Comparison of ENCODE assay signal across 25 cellular contexts in the genomic region with DNA sequence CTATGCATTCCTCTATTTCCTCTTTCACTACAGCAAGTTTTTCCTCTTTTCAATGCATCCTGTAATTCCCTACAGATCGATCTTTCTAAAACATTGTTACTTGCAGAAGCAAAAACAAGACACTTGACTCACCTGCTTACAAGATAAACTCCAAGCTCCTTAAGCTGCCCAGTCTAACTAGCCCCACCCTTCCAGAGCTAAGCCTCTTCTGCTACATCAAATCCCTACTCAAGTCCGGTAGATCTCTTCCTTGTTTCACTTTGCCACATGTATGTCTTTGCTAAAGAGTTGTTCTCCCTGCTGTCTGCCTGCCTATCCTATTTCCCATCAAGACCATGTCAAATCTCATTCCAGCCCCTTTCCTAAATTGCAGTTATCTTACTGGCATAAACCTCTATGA.
DNase-seq lines count a peak whose midpoint lies in the region; ATAC-seq and TF ChIP-seq lines count a peak whose summit lies in the region.
"Had no signal": no experiment of that assay in that cellular context is flagged by ENCODE, and none has a peak within 500 bp of the region (broad histone marks: within the 10 kb centered on the region; RNA-seq: fewer than 3 reads in every experiment).

No MANE protein-coding gene starts in this region.

- no peak overlapping the region for H3K27ac ChIP-seq in epithelial cell of prostate
- H3K27ac ChIP-seq in prostate gland = no peak overlapping the region
- H3K27ac ChIP-seq: body of pancreas, right lobe of liver, upper lobe of right lung had no signal

- H3K27me3 ChIP-seq in prostate gland (replicated peaks; ENCODE audit: insufficient read depth) = no peaks in the 10 kb centered on the region
- H3K27me3 ChIP-seq: body of pancreas, right lobe of liver, upper lobe of right lung had no signal

- H3K36me3 ChIP-seq in prostate gland = no peaks in the 10 kb centered on the region
- H3K36me3 ChIP-seq: right lobe of liver, upper lobe of right lung had no signal

- TF ChIP-seq POLR2A in prostate gland (IDR thresholded peaks at IDR 0.05) = no peak

- no peaks in the 10 kb centered on the region for H3K4me1 ChIP-seq in prostate gland (replicated peaks)
- H3K4me1 ChIP-seq: body of pancreas, right lobe of liver, upper lobe of right lung had no signal

- no peak for TF ChIP-seq CTCF in prostate gland (IDR thresholded peaks at IDR 0.05)

- WGBS in prostate gland = 68% methylated on average over 2 of the region's 2 CpGs

- intact Hi-C loops in prostate gland (cut with DNase I) = no loop called here

- no peaks in the 10 kb centered on the region for H3K9me3 ChIP-seq in prostate gland
- H3K9me3 ChIP-seq: body of pancreas, right lobe of liver, upper lobe of right lung had no signal

- DNase-seq in DMS53 treated with DMSO at 0.1 percent for 48 hours (lab: John Stamatoyannopoulos, UW; ENCODE audit: unreplicated experiment) = peak; percentile 9
- peak; percentile 86 for DNase-seq in NCI-H82 (lab: John Stamatoyannopoulos, UW)
- peak; percentile 22 for DNase-seq in epithelial cell of prostate (ENCODE audit: low read depth, low spot score)
- DNase-seq in renal cortical epithelial cell (ENCODE audit: low read depth) = peak; percentile 15
- no peak for DNase-seq in germinal center (ENCODE audit: low spot score)
- DNase-seq in prostate gland (ENCODE audit: low spot score) = no peak
- DNase-seq: activated CD4-positive, alpha-beta T cell treated with anti-CD3 and anti-CD28 coated beads, Interleukin-2, amount 10 ng/mL, durations not matched to agents 24 days and 14 days; activated naive CD4-positive, alpha-beta T cell; activated T-cell treated with anti-CD3 and anti-CD28 coated beads, Interleukin-2, amount 50 U/mL, for 4 hours; body of pancreas; GOT3; head of caudate nucleus; NCI-H1105 treated with DMSO at 0.1 percent for 48 hours; NCI-H2029 treated with DMSO at 0.1 percent for 48 hours; NCI-H345; NCI-H774; PC-3; posterior cingulate gyrus; right lobe of liver; stimulated activated CD4-positive, alpha-beta T cell treated with anti-CD3 and anti-CD28 coated beads, Interleukin-4, amount 100 ng/mL, for 4 hours; stimulated activated naive B cell treated with anti-CD40 and anti-IgM and Interleukin-4, amounts not matched to agents 10 μg/mL and 1 μg/mL and 100 μg/mL, for 72 hours; T-helper 2 cell; upper lobe of right lung had no signal

- no peak for ATAC-seq in HG02759 (IDR thresholded peaks at IDR 0.05; ENCODE audit: unreplicated experiment)
- ATAC-seq: activated T-cell treated with anti-CD3 and anti-CD28 coated beads, Interleukin-2, amount 50 U/mL, for 4 hours; body of pancreas; PC-3; right lobe of liver; Right ventricle myocardium inferior; upper lobe of right lung had no signal

- no peak overlapping the region for H3K4me3 ChIP-seq in prostate gland
- H3K4me3 ChIP-seq: body of pancreas, right lobe of liver, upper lobe of right lung had no signal

Comparison
In these comparisons a context has a peak if more than half of its experiments do, and no peak if none do; other contexts are left out.
1. DNase-seq: peak in DMS53 treated with DMSO at 0.1 percent for 48 hours (single experiment), NCI-H82 (single experiment), epithelial cell of prostate (single experiment) and renal cortical epithelial cell (single experiment); none in germinal center (single experiment) and prostate gland (single experiment).